18 cellular contexts compared by ENCODE assay signal in genomic region chrX:110061138-110061537, GRCh38. TPM values are rescaled to one million over a fixed set of nuclear protein-coding genes. Genes with fewer than 3 reads are reported as not detected.
DNase-seq lines count a peak whose midpoint lies in the region; ATAC-seq, FAIRE-seq and TF ChIP-seq lines count a peak whose summit lies in the region.
"Had no signal": no experiment of that assay in that cellular context is flagged by ENCODE, and none has a peak within 500 bp of the region (broad histone marks: within the 10 kb centered on the region; RNA-seq: fewer than 3 reads in every experiment).

No MANE protein-coding gene starts in this region.

- H3K79me1 ChIP-seq in mesenchymal stem cell (replicated peaks; ENCODE audit: low read length, poor library complexity, severe bottlenecking): peaks cover 3% of the 10 kb centered on the region

- TF ChIP-seq CTCF in A549 (IDR thresholded peaks at IDR 0.05) (no peak), HFFc6 (IDR thresholded peaks at IDR 0.05) (no peak), choroid plexus epithelial cell (conservative IDR thresholded peaks at IDR 0.05; ENCODE audit: low read depth, low read length) (no peak), chondrocyte (IDR thresholded peaks at IDR 0.05) (no peak)

- H3K36me3 Mint-ChIP-seq in HFFc6 (ENCODE audit: low read depth) (no peaks in the 10 kb centered on the region; the same call in 1 of the 2 replicates), chondrocyte (ENCODE audit: low read depth) (no peaks in the 10 kb centered on the region)
- peaks cover 11% of the 10 kb centered on the region for H3K36me3 Mint-ChIP-seq in activated T-helper 2 cell treated with anti-CD3 and anti-CD28 coated beads, Interferon-gamma antibody, Interleukin-2, Interleukin-4, amounts not matched to agents 10 μg/mL and 5 μg/mL and 100 μg/mL, durations not matched to agents 14 hours and 24 hours and 36 hours (ENCODE audit: low read depth)

- no peak overlapping the region for H2AK5ac ChIP-seq in mesenchymal stem cell (ENCODE audit: low read length, severe bottlenecking)

- H3K18ac ChIP-seq in mesenchymal stem cell (ENCODE audit: low read depth in 1 of 2, low read length in 2 of 2): no peak overlapping the region

- H2BK120ac ChIP-seq in mesenchymal stem cell (ENCODE audit: low read depth, low read length): no peak overlapping the region

- no peaks in the 10 kb centered on the region for H3K36me3 ChIP-seq in mesenchymal stem cell (ENCODE audit: control insufficient read depth in 1 of 2, insufficient read depth in 2 of 2, low read depth in 1 of 2, low read length in 2 of 2)

- no peak overlapping the region for H3K9ac ChIP-seq in mesenchymal stem cell (ENCODE audit: low read length)

- H2BK12ac ChIP-seq in mesenchymal stem cell (ENCODE audit: low read length in 2 of 2): no peak overlapping the region

- H3K4me1 Mint-ChIP-seq in HFFc6 (ENCODE audit: low read depth) (peaks cover 12% of the 10 kb centered on the region), chondrocyte (ENCODE audit: low read depth) (peaks cover 9% of the 10 kb centered on the region)
- H3K4me1 Mint-ChIP-seq in activated T-helper 2 cell treated with anti-CD3 and anti-CD28 coated beads, Interferon-gamma antibody, Interleukin-2, Interleukin-4, amounts not matched to agents 10 μg/mL and 5 μg/mL and 100 μg/mL, durations not matched to agents 14 hours and 24 hours and 36 hours (ENCODE audit: low read depth): peaks cover 8% of the 10 kb centered on the region

- peak; percentile 80 for FAIRE-seq in A549 (lab: Jason Lieb, UNC)
- FAIRE-seq: A204.1, K562 had no signal

- POLR2A ChIA-PET in A549 (lab: Yijun Ruan, JAX): no interaction called here

- H3K27ac ChIP-seq in A549 (no peak overlapping the region), mesenchymal stem cell (ENCODE audit: low read length, poor library complexity, severe bottlenecking) (no peak overlapping the region)
- H3K27ac ChIP-seq: C4-2B had no signal

- H3K9me3 Mint-ChIP-seq in HFFc6 (no peaks in the 10 kb centered on the region), chondrocyte (ENCODE audit: low read depth) (peaks cover 10% of the 10 kb centered on the region)
- peaks cover 3% of the 10 kb centered on the region for H3K9me3 Mint-ChIP-seq in activated T-helper 2 cell treated with anti-CD3 and anti-CD28 coated beads, Interferon-gamma antibody, Interleukin-2, Interleukin-4, amounts not matched to agents 10 μg/mL and 5 μg/mL and 100 μg/mL, durations not matched to agents 14 hours and 24 hours and 36 hours

- no peak overlapping the region for H2AFZ ChIP-seq in mesenchymal stem cell (ENCODE audit: low read depth, low read length)

- H2BK5ac ChIP-seq in mesenchymal stem cell (ENCODE audit: low read depth, low read length, poor library complexity, severe bottlenecking): no peak overlapping the region

- no peak overlapping the region for H3K14ac ChIP-seq in mesenchymal stem cell (ENCODE audit: low read length in 2 of 2)

- H3K4me2 ChIP-seq in A549: no peak overlapping the region
- H3K4me2 ChIP-seq in mesenchymal stem cell (ENCODE audit: low read length, poor library complexity, severe bottlenecking): no peak overlapping the region

- H3K27me3 ChIP-seq in mesenchymal stem cell (ENCODE audit: control insufficient read depth in 1 of 2, insufficient read depth in 1 of 2, low read length in 2 of 2): peaks cover 0 to 9% of the 10 kb centered on the region in 2 experiments

- H3K4me3 ChIP-seq in A549 (no peak overlapping the region), choroid plexus epithelial cell (ENCODE audit: low read depth, low read length) (no peak overlapping the region), mesenchymal stem cell (ENCODE audit: insufficient read depth in 1 of 2, low read depth in 1 of 2, low read length in 2 of 2) (no peak overlapping the region)
- H3K4me3 ChIP-seq: K562 had no signal

- H4K8ac ChIP-seq in mesenchymal stem cell (ENCODE audit: low read length): no peak overlapping the region

- no peak overlapping the region for H2BK15ac ChIP-seq in mesenchymal stem cell (ENCODE audit: low read depth, poor library complexity, severe bottlenecking)

- H3K4me1 ChIP-seq in A549: peaks cover 27% of the 10 kb centered on the region
- no peaks in the 10 kb centered on the region for H3K4me1 ChIP-seq in mesenchymal stem cell (ENCODE audit: control insufficient read depth, insufficient read depth, low read depth, low read length)

- no peak for TF ChIP-seq EP300 in A549 (IDR thresholded peaks at IDR 0.05)

- H3K23ac ChIP-seq in mesenchymal stem cell (ENCODE audit: low read length in 2 of 2): no peak overlapping the region

- DNase-seq in A549 (ENCODE audit: low read depth in 1 of 2, low spot score in 1 of 2): no peak
- no peak for DNase-seq in HFFc6
- DNase-seq in choroid plexus epithelial cell (ENCODE audit: low read depth): peak; percentile 45
- DNase-seq in mesenchymal stem cell: peak; percentile 1
- DNase-seq in NCI-H510A treated with DMSO at 0.1 percent for 48 hours (lab: John Stamatoyannopoulos, UW): no peak
- no peak for DNase-seq in KBM-7
- DNase-seq in activated T-helper 2 cell treated with anti-CD3 and anti-CD28 coated beads, Interferon-gamma antibody, Interleukin-2, Interleukin-4, amounts not matched to agents 10 μg/mL and 5 μg/mL and 100 μg/mL, durations not matched to agents 14 hours and 24 hours and 36 hours (ENCODE audit: low spot score): no peak
- DNase-seq in chondrocyte (ENCODE audit: low spot score): no peak
- DNase-seq: EL, GOT3, NCI-H1048, NCI-H146, NCI-H524, SHP77 had no signal

- CTCF ChIA-PET in A549 (lab: Yijun Ruan, JAX): no interaction called here

- peak overlapping the region; percentile 24; the same call in 1 of the 2 replicates for H3K27ac Mint-ChIP-seq in HFFc6
- no peak overlapping the region for H3K27ac Mint-ChIP-seq in activated T-helper 2 cell treated with anti-CD3 and anti-CD28 coated beads, Interferon-gamma antibody, Interleukin-2, Interleukin-4, amounts not matched to agents 10 μg/mL and 5 μg/mL and 100 μg/mL, durations not matched to agents 14 hours and 24 hours and 36 hours
- no peak overlapping the region for H3K27ac Mint-ChIP-seq in chondrocyte (ENCODE audit: unreplicated experiment)

- no peak for ATAC-seq in A549
- ATAC-seq: K562, Panc1 had no signal

- H3K27me3 Mint-ChIP-seq in HFFc6 (ENCODE audit: insufficient read depth) (no peaks in the 10 kb centered on the region; the same call in 1 of the 2 replicates), chondrocyte (ENCODE audit: low read depth) (no peaks in the 10 kb centered on the region)
- H3K27me3 Mint-ChIP-seq in activated T-helper 2 cell treated with anti-CD3 and anti-CD28 coated beads, Interferon-gamma antibody, Interleukin-2, Interleukin-4, amounts not matched to agents 10 μg/mL and 5 μg/mL and 100 μg/mL, durations not matched to agents 14 hours and 24 hours and 36 hours (ENCODE audit: low read depth): no peaks in the 10 kb centered on the region

- in situ Hi-C loops in KBM-7 (cut with MboI; ENCODE audit: low pct_unique_long_range_greater_than_20kb, low sequenced_read_pairs): no loop called here

- H4K91ac ChIP-seq in mesenchymal stem cell (ENCODE audit: low read length): no peak overlapping the region

- no peak for TF ChIP-seq RAD21 in A549 (conservative IDR thresholded peaks at IDR 0.05 in 1 of 2, IDR thresholded peaks at IDR 0.05 in 1 of 2)

- no peak for TF ChIP-seq POLR2A in A549 (IDR thresholded peaks at IDR 0.05; ENCODE audit: low read length)

- intact Hi-C loops in activated T-helper 2 cell treated with anti-CD3 and anti-CD28 coated beads, Interferon-gamma antibody, Interleukin-2, Interleukin-4, amounts not matched to agents 10 μg/mL and 5 μg/mL and 100 μg/mL, durations not matched to agents 14 hours and 24 hours and 36 hours (cut with micrococcal nuclease): no loop called here

- no peak overlapping the region for H3K4ac ChIP-seq in mesenchymal stem cell (ENCODE audit: low read depth in 1 of 2, low read length in 2 of 2)

- H3K9me3 ChIP-seq in A549 (no peaks in the 10 kb centered on the region), mesenchymal stem cell (ENCODE audit: control insufficient read depth, low read length) (no peaks in the 10 kb centered on the region)

- H3K4me3 Mint-ChIP-seq in HFFc6 (no peak overlapping the region), chondrocyte (ENCODE audit: unreplicated experiment) (no peak overlapping the region)
- no peak overlapping the region for H3K4me3 Mint-ChIP-seq in activated T-helper 2 cell treated with anti-CD3 and anti-CD28 coated beads, Interferon-gamma antibody, Interleukin-2, Interleukin-4, amounts not matched to agents 10 μg/mL and 5 μg/mL and 100 μg/mL, durations not matched to agents 14 hours and 24 hours and 36 hours (ENCODE audit: low read depth)

TF ChIP-seq in A549, 52 proteins besides CTCF, POLR2A, EP300 and RAD21 (continues in another document):
- TF ChIP-seq RARB (CRISPR knock-in tag; IDR thresholded peaks at IDR 0.05): no peak
- no peak for TF ChIP-seq USF2 (IDR thresholded peaks at IDR 0.05)

RNA-seq across cellular contexts. Expression of gene TMEM164, which starts 58.2 kb away (rescaled TPM):
- polyA plus RNA-seq in A549 (2011; rRNA removed) (32.0 and 36.3 TPM in 2 replicates), A549 (2017; fragmentation: RNase III; extraction: RNeasy Plus Mini Kit Qiagen cat#74134 plus additional on column Dnase treatment) (35.3 to 43.7 TPM (median 38.9 TPM) in 3 replicates)
- 14.8 and 21.4 TPM in 2 replicates for polyA plus RNA-seq in A549 (2012; cell fraction: cytosol; rRNA removed)
- 20.1 and 24.0 TPM in 2 replicates for polyA plus RNA-seq in A549 (2012; cell fraction: nucleus; rRNA removed)
- polyA minus RNA-seq in A549 (2011; rRNA and poly(A)+ RNA removed): 44.0 and 45.7 TPM in 2 replicates
- total RNA-seq in HFFc6 (2021; fragmentation: NEBNext Ultra II Directional; extraction: Animal tissue kit (Norgen Biotek cat#: 25700)): 10 to 100 TPM in 1 of 6 experiments, 1 to 10 TPM in 5; 8.5 to 12.5 (median 9.6) TPM
- polyA plus RNA-seq in mesenchymal stem cell (2013, experiment 1 of 2): 20.3 TPM
- 18.8 TPM for polyA plus RNA-seq in mesenchymal stem cell (2013, experiment 2 of 2)
- total RNA-seq in activated T-helper 2 cell treated with anti-CD3 and anti-CD28 coated beads, Interferon-gamma antibody, Interleukin-2, Interleukin-4, amounts not matched to agents 10 μg/mL and 5 μg/mL and 100 μg/mL, durations not matched to agents 14 hours and 24 hours and 36 hours: 19.5 and 20.0 TPM in 2 replicates
- total RNA-seq in chondrocyte: 9.0 to 12.7 TPM (median 11.8 TPM) in 3 replicates

Comparison
In these comparisons a context has a peak if more than half of its experiments do, and no peak if none do; other contexts are left out.
1. DNase-seq: peak in choroid plexus epithelial cell (single experiment) and mesenchymal stem cell (single experiment); none in A549 (0 of 2), HFFc6 (single experiment), NCI-H510A treated with DMSO at 0.1 percent for 48 hours (single experiment), KBM-7 (single experiment), activated T-helper 2 cell treated with anti-CD3 and anti-CD28 coated beads, Interferon-gamma antibody, Interleukin-2, Interleukin-4, amounts not matched to agents 10 μg/mL and 5 μg/mL and 100 μg/mL, durations not matched to agents 14 hours and 24 hours and 36 hours (single experiment) and chondrocyte (single experiment).